Comparison of ENCODE assay signal across 12 cellular contexts in the genomic region with DNA sequence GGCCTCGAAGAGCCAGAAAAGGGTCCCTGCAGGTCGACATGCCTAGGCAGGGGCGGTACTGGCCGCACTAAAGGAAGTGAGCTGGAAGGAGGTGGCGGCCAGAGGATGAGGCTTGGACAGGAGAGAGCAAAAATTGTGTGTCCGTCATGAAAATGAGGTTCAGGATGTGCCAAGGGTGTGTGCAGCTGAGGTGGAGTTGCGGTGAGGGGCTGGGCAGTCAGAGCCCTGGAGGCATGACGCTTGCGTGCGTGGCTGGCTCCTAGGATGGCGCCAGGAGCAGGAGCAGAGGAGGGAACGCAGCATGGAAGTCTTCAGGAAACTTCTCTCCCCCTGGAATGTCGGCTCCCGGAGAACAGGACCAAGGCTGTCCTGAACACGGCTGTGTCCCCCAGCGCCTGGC.
"Had no signal": no experiment of that assay in that cellular context is flagged by ENCODE, and none has a peak within 500 bp of the region (broad histone marks: within the 10 kb centered on the region; RNA-seq: fewer than 3 reads in every experiment).

No MANE protein-coding gene starts in this region.

- H3K9me3 ChIP-seq: esophagus squamous epithelium, thyroid gland had no signal

- H3K9me3 Mint-ChIP-seq: activated CD4-positive, alpha-beta memory T cell treated with anti-CD3 and anti-CD28 coated beads, Interleukin-2, amount 10 ng/mL, durations not matched to agents 7 days and 5 days; activated naive CD8-positive, alpha-beta T cell treated with anti-CD3 and anti-CD28 coated beads, Interleukin-2, amount 10 ng/mL, durations not matched to agents 7 days and 5 days had no signal

- H3K27ac Mint-ChIP-seq: activated CD4-positive, alpha-beta memory T cell treated with anti-CD3 and anti-CD28 coated beads, Interleukin-2, amount 10 ng/mL, durations not matched to agents 7 days and 5 days had no signal

- H3K27ac ChIP-seq: esophagus squamous epithelium, skin epidermis, thyroid gland had no signal

- ATAC-seq: left colon had no signal

- DNase-seq: activated CD4-positive, alpha-beta memory T cell treated with anti-CD3 and anti-CD28 coated beads, Interleukin-2, amount 10 ng/mL, durations not matched to agents 7 days and 5 days; activated CD8-positive, alpha-beta memory T cell treated with anti-CD3 and anti-CD28 coated beads, Interleukin-2, amount 50 U/mL, for 4 hours; activated naive CD8-positive, alpha-beta T cell treated with anti-CD3 and anti-CD28 coated beads, Interleukin-2, amount 10 ng/mL, durations not matched to agents 7 days and 5 days; aorta; esophagus squamous epithelium; foreskin fibroblast; head of caudate nucleus; left colon; mesendoderm; stimulated activated CD4-positive, alpha-beta T cell treated with anti-CD3 and anti-CD28 coated beads, Interleukin-4, amount 100 ng/mL, for 4 hours; thyroid gland had no signal

- H3K4me3 ChIP-seq: esophagus squamous epithelium, skin epidermis, thyroid gland had no signal

- H3K36me3 ChIP-seq: thyroid gland had no signal

- H3K27me3 ChIP-seq: thyroid gland had no signal

- H3K4me3 Mint-ChIP-seq: activated CD4-positive, alpha-beta memory T cell treated with anti-CD3 and anti-CD28 coated beads, Interleukin-2, amount 10 ng/mL, durations not matched to agents 7 days and 5 days; activated naive CD8-positive, alpha-beta T cell treated with anti-CD3 and anti-CD28 coated beads, Interleukin-2, amount 10 ng/mL, durations not matched to agents 7 days and 5 days had no signal
